8 cellular contexts compared by ENCODE assay signal in the genomic region with DNA sequence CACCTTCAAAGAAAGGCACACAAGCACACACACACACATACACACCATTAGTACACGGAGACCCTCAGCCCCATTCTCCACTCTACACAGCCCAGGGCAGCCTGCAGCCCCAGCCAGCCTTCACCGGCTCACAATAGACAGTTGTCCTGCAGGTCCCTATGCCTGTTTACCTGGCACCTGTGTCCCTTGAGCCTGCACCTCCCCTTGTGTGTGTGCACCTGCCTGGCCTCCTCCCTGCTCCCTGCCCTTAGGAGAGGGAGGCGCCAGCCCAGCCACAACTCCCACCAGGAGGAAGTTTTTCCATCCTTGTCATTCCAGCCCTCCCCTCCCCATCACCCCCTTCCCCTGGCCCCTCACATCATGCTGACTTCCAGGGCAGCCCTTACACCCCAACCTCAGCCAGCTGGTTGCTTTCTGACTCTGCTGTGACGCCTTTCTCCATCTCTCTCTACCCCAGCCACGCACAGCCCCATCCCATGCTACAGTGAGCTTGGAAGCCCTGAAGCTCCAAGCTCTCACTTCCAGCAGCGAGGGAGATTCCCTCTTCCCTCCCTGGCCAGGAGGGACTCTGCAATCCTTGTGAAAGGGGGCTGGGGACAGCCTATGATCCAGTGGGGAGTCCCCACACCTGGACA. TPM values are rescaled to one million over a fixed set of nuclear protein-coding genes. Genes with fewer than 3 reads are reported as not detected.
A peak's percentile ranks its signal among the peaks of the same experiment; 100 is the strongest.
DNase-seq lines count a peak whose midpoint lies in the region; ATAC-seq and TF ChIP-seq lines count a peak whose summit lies in the region.

No MANE protein-coding gene starts in this region.

- peak overlapping the region; percentile 64 for H3K4ac ChIP-seq in IMR-90 (ENCODE audit: low read depth, low read length)

- in situ Hi-C loops in IMR-90 (cut with MboI; ENCODE audit: low sequenced_read_pairs) (no loop called here), brain microvascular endothelial cell (cut with HindIII; ENCODE audit: low pct_ligation_motif_present, low sequenced_read_pairs) (no loop called here)

- TF ChIP-seq RAD21 in IMR-90 (IDR thresholded peaks at IDR 0.05; ENCODE audit: low read length) = no peak

- H4K8ac ChIP-seq in IMR-90 (ENCODE audit: low read depth in 2 of 2, low read length in 2 of 2) = peak overlapping the region; percentile 32; a peak in 2 of 4 replicates

- H3K9ac ChIP-seq in IMR-90 (ENCODE audit: low read depth, low read length) (peak overlapping the region; percentile 63), muscle layer of colon (ENCODE audit: low read length) (peak overlapping the region; percentile 92)

- H4K5ac ChIP-seq in IMR-90 (ENCODE audit: low read depth, low read length) = 0 out of 2 replicates have a peak overlapping the region, but pooled peaks have one; percentile 3

- peak overlapping the region; percentile 74 for H2AK9ac ChIP-seq in IMR-90 (replicated peaks; ENCODE audit: low read depth, low read length, poor library complexity)

- peak overlapping the region; percentile 97 for H3K4me3 ChIP-seq in AG10803 (ENCODE audit: low read length)
- peak overlapping the region; percentile 85 for H3K4me3 ChIP-seq in IMR-90 (ENCODE audit: insufficient read depth, low read depth, low read length)
- H3K4me3 ChIP-seq in brain microvascular endothelial cell (ENCODE audit: low read depth, low read length) = peak overlapping the region; percentile 90
- H3K4me3 ChIP-seq in muscle layer of colon (ENCODE audit: low read depth in 1 of 2, low read length in 2 of 2) = peak overlapping the region; percentile 59 to 99

- intact Hi-C loops in IMR-90 (cut with micrococcal nuclease) = loop anchor here (1.0 to 5.0 kb wide), 3 partner anchors 35 to 147 kb away; no protein-coding TSS in a partner anchor

- H2BK5ac ChIP-seq in IMR-90 (ENCODE audit: low read depth, low read length, poor library complexity, severe bottlenecking) = peak overlapping the region; percentile 36

- TF ChIP-seq CTCF in AG10803 (conservative IDR thresholded peaks at IDR 0.05; ENCODE audit: low read length) = no peak
- no peak for TF ChIP-seq CTCF in IMR-90 (conservative IDR thresholded peaks at IDR 0.05; ENCODE audit: low read depth, low read length)
- no peak for TF ChIP-seq CTCF in brain microvascular endothelial cell (IDR thresholded peaks at IDR 0.05; ENCODE audit: low read depth, low read length, missing control alignments)

- H3K27me3 ChIP-seq in IMR-90 (ENCODE audit: control insufficient read depth, insufficient read depth, low read length) = no peaks in the 10 kb centered on the region
- H3K27me3 ChIP-seq in brain microvascular endothelial cell (replicated peaks) = no peaks in the 10 kb centered on the region
- H3K27me3 ChIP-seq in muscle layer of colon (ENCODE audit: control insufficient read depth in 1 of 2, insufficient read depth in 2 of 2, low read length in 2 of 2) = no peaks in the 10 kb centered on the region

- TF ChIP-seq POLR2A in IMR-90 (IDR thresholded peaks at IDR 0.05; ENCODE audit: low read depth, low read length) = no peak

- peak overlapping the region; percentile 81; the same call in 1 of the 2 replicates for H3K56ac ChIP-seq in IMR-90 (ENCODE audit: extremely low read depth, insufficient read depth, low read length)

- H3K9me3 ChIP-seq in IMR-90 (ENCODE audit: control insufficient read depth, insufficient read depth, low read length) (no peaks in the 10 kb centered on the region), muscle layer of colon (ENCODE audit: low read length) (no peaks in the 10 kb centered on the region)

- no peak overlapping the region for H2AFZ ChIP-seq in IMR-90 (replicated peaks; ENCODE audit: low read length, poor library complexity)

- H2BK20ac ChIP-seq in IMR-90 (ENCODE audit: low read depth, low read length) = no peak overlapping the region

- peaks cover 45% of the 10 kb centered on the region for H3K4me1 ChIP-seq in IMR-90 (ENCODE audit: control insufficient read depth, insufficient read depth, low read length)
- peaks cover 56% of the 10 kb centered on the region for H3K4me1 ChIP-seq in muscle layer of colon (ENCODE audit: insufficient read depth, low read length)

- H4K91ac ChIP-seq in IMR-90 (ENCODE audit: insufficient read depth, low read depth, low read length) = peak overlapping the region; percentile 86

- H3K4me2 ChIP-seq in IMR-90 (ENCODE audit: low read depth, low read length) = peak overlapping the region; percentile 65

- H3K79me1 ChIP-seq in IMR-90 (ENCODE audit: low read depth in 1 of 2, low read length in 2 of 2) = peaks cover 0 to 32% of the 10 kb centered on the region in 2 experiments; a peak in 2 of 4 replicates

- peak overlapping the region; percentile 86 for H3K23ac ChIP-seq in IMR-90 (ENCODE audit: low read depth, low read length)

- no peak for DNase-seq in AG10803 (ENCODE audit: low read depth)
- DNase-seq in IMR-90 = peak; percentile 23
- DNase-seq in brain microvascular endothelial cell = no peak
- no peak for DNase-seq in NCI-H2171 treated with DMSO at 0.1 percent for 48 hours (lab: John Stamatoyannopoulos, UW)
- no peak for DNase-seq in NCI-H1436 treated with DMSO at 0.1 percent for 48 hours (lab: John Stamatoyannopoulos, UW)
- no peak for DNase-seq in stimulated activated CD4-positive, alpha-beta T cell treated with anti-CD3 and anti-CD28 coated beads, Interleukin-12 subunit alpha, Interleukin-12 subunit beta, amount 100 ng/mL, for 4 hours

- H3K9me1 ChIP-seq in IMR-90 (ENCODE audit: insufficient read depth, low read length) = peaks cover 19% of the 10 kb centered on the region

- H3K27ac ChIP-seq in IMR-90 (ENCODE audit: insufficient read depth, low read length) (peak overlapping the region; percentile 57), brain microvascular endothelial cell (peak overlapping the region; percentile 21), muscle layer of colon (ENCODE audit: low read depth, low read length) (peak overlapping the region; percentile 98)

- peak overlapping the region; percentile 57 for H2BK120ac ChIP-seq in IMR-90 (ENCODE audit: low read depth, low read length)

- peak overlapping the region; percentile 0 for H3K18ac ChIP-seq in IMR-90 (ENCODE audit: low read depth, low read length)

- dilution Hi-C loops in IMR-90 (cut with HindIII; ENCODE audit: low sequenced_read_pairs, unreplicated experiment) = no loop called here

- 60% methylated on average over 1 of the region's 6 CpGs; no CpG with 5 or more reads in 1 of the 2 experiments for WGBS in IMR-90 (ENCODE audit: extremely low coverage in 2 of 2, insufficient read length in 1 of 2), 2 experiments

- no peak overlapping the region; the same call in 2 of the 3 replicates for H2BK15ac ChIP-seq in IMR-90 (ENCODE audit: low read depth, low read length)

- H2AK5ac ChIP-seq in IMR-90 (ENCODE audit: low read depth, low read length) = peak overlapping the region; percentile 89

- no peak for ATAC-seq in IMR-90 (ENCODE audit: low read depth)
- no peak for ATAC-seq in GM18861 (IDR thresholded peaks at IDR 0.05; ENCODE audit: unreplicated experiment)

- POLR2A ChIA-PET in IMR-90 (lab: Charles Lee; ENCODE audit: unreplicated experiment) = interaction anchor here (0.6 to 3.6 kb wide), 4 partner anchors 11 to 153 kb away, joined by 4 to 16 read pairs (median 8); no protein-coding TSS in a partner anchor

- H4K20me1 ChIP-seq in IMR-90 (ENCODE audit: insufficient read depth, low read length) = peaks cover 83% of the 10 kb centered on the region

- H3K14ac ChIP-seq in IMR-90 (replicated peaks; ENCODE audit: low read depth, low read length) = peak overlapping the region; percentile 90

- H3K36me3 ChIP-seq in IMR-90 (ENCODE audit: control insufficient read depth, insufficient read depth, low read length) = peaks cover 17% of the 10 kb centered on the region
- no peaks in the 10 kb centered on the region for H3K36me3 ChIP-seq in brain microvascular endothelial cell (replicated peaks)
- H3K36me3 ChIP-seq in muscle layer of colon (ENCODE audit: insufficient read depth, low read length) = peaks cover 6% of the 10 kb centered on the region

- BruUV-seq in IMR-90 (replicated peaks; lab: Mats Ljungman, UMichigan) = no TSS peak

- CTCF ChIA-PET in IMR-90 (lab: Yijun Ruan, JAX) = interaction anchor here (0.6 to 4.1 kb wide), 19 partner anchors 10 to 148 kb away, joined by 3 to 31 read pairs (median 6); a partner anchor contains a TSS

TF ChIP-seq in IMR-90, 13 proteins besides CTCF, POLR2A, EP300 and RAD21 (continues in another document):
- TF ChIP-seq FOS (IDR thresholded peaks at IDR 0.05; ENCODE audit: low read depth, low read length) (no peak), CEBPB (IDR thresholded peaks at IDR 0.05; ENCODE audit: low read depth, low read length) (no peak), RFX5 (IDR thresholded peaks at IDR 0.05; ENCODE audit: low read depth, low read length) (no peak), NFE2L2 (IDR thresholded peaks at IDR 0.05; ENCODE audit: low read depth, low read length) (no peak), MAZ (IDR thresholded peaks at IDR 0.05; ENCODE audit: borderline replicate concordance, low read depth, low read length) (no peak)
- TF ChIP-seq, protein P1, sequence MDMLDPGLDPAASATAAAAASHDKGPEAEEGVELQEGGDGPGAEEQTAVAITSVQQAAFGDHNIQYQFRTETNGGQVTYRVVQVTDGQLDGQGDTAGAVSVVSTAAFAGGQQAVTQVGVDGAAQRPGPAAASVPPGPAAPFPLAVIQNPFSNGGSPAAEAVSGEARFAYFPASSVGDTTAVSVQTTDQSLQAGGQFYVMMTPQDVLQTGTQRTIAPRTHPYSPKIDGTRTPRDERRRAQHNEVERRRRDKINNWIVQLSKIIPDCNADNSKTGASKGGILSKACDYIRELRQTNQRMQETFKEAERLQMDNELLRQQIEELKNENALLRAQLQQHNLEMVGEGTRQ (IDR thresholded peaks at IDR 0.05; ENCODE audit: low read depth, low read length) = no peak

RNA-seq across cellular contexts. Expression of a gene that starts 4.4 kb away (rescaled TPM):
- 695 and 735 TPM in 2 replicates for total RNA-seq in IMR-90 (2012; rRNA removed)
- polyA plus RNA-seq in IMR-90 (2012; rRNA removed) = 80.7 and 95.1 TPM in 2 replicates
- 22.8 and 36.6 TPM in 2 replicates for polyA plus RNA-seq in IMR-90 (2012; cell fraction: cytosol; rRNA removed)
- polyA plus RNA-seq in IMR-90 (2012; cell fraction: nucleus; rRNA removed; ENCODE audit: low replicate concordance) = 45.0 and 186 TPM in 2 replicates

RNA-seq across cellular contexts. Expression of a gene that starts 31.5 kb away (rescaled TPM):
- 1,598 and 1,857 TPM in 2 replicates for total RNA-seq in IMR-90 (2012; rRNA removed)
- 1,684 and 1,697 TPM in 2 replicates for polyA plus RNA-seq in IMR-90 (2012; rRNA removed)
- 1,447 and 1,704 TPM in 2 replicates for polyA plus RNA-seq in IMR-90 (2012; cell fraction: cytosol; rRNA removed)
- polyA plus RNA-seq in IMR-90 (2012; cell fraction: nucleus; rRNA removed; ENCODE audit: low replicate concordance) = 506 and 710 TPM in 2 replicates

RNA-seq across cellular contexts. Expression of a gene that starts 49.1 kb away (rescaled TPM):
- 3.3 and 4.3 TPM in 2 replicates for total RNA-seq in IMR-90 (2012; rRNA removed)
- polyA plus RNA-seq in IMR-90 (2012; rRNA removed) = 10.1 TPM in 2 replicates
- polyA plus RNA-seq in IMR-90 (2012; cell fraction: cytosol; rRNA removed) = 8.4 and 9.3 TPM in 2 replicates
- 42.6 and 48.7 TPM in 2 replicates for polyA plus RNA-seq in IMR-90 (2012; cell fraction: nucleus; rRNA removed; ENCODE audit: low replicate concordance)

RNA-seq across cellular contexts. Expression of a gene that starts 59.4 kb away (rescaled TPM):
- total RNA-seq in IMR-90 (2012; rRNA removed) = 126 and 136 TPM in 2 replicates
- 28.0 and 34.8 TPM in 2 replicates for polyA plus RNA-seq in IMR-90 (2012; rRNA removed)
- 14.4 and 18.0 TPM in 2 replicates for polyA plus RNA-seq in IMR-90 (2012; cell fraction: cytosol; rRNA removed)
- polyA plus RNA-seq in IMR-90 (2012; cell fraction: nucleus; rRNA removed; ENCODE audit: low replicate concordance) = 35.6 and 60.7 TPM in 2 replicates

Comparison
In these comparisons a context has a peak if more than half of its experiments do, and no peak if none do; other contexts are left out.
1. H3K27ac ChIP-seq: peak in every context shown above with its lines; median percentile 98 in muscle layer of colon; 57 in IMR-90; 21 in brain microvascular endothelial cell.